ENCODE assay signal across 1 cellular context in the genomic region with DNA sequence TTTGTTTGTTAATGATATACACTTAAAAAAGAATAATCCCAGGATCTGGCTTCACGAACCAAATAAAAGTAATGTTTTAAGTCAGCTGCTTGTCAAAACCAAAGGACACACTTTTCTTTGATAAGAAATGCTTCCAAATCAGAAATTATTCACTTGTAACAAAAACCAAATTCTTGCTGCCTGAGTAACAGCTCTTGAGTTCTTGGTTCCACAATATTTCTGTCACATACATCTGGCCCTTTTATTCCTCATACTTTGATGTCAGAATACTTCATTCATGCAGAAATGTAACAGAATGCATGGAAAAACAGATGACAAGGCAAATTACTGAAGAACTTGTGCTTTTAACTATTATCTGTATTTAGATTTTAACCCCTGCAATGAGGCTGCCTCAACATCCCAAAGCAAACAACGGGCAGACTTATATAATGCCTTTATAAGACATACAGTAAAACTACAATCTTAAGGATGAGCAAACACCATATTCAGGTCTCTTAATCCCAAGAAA.
TF ChIP-seq lines count a peak whose summit lies in the region.

No MANE protein-coding gene starts in this region.

TF ChIP-seq in H1, 55 proteins besides CTCF, POLR2A, EP300 and RAD21:
- TF ChIP-seq CHD2 (IDR thresholded peaks at IDR 0.05; ENCODE audit: low read length) (no peak), MAX (IDR thresholded peaks at IDR 0.05) (no peak), ASH2L (IDR thresholded peaks at IDR 0.05; ENCODE audit: low read length) (no peak), EGR1 (IDR thresholded peaks at IDR 0.05; ENCODE audit: borderline replicate concordance, low read depth, low read length) (no peak), SIN3A (conservative IDR thresholded peaks at IDR 0.05 in 1 of 2, IDR thresholded peaks at IDR 0.05 in 1 of 2; ENCODE audit: low read depth in 1 of 2, low read length in 2 of 2) (no peak), BRCA1 (IDR thresholded peaks at IDR 0.05; ENCODE audit: low read depth, low read length) (no peak), SUZ12 (IDR thresholded peaks at IDR 0.05; ENCODE audit: low read length) (no peak), KDM1A (IDR thresholded peaks at IDR 0.05; ENCODE audit: borderline replicate concordance, low read length) (no peak), TBP (IDR thresholded peaks at IDR 0.05; ENCODE audit: low read depth, low read length) (no peak), ATF3 (IDR thresholded peaks at IDR 0.05; ENCODE audit: insufficient read depth, low read depth, low read length) (no peak)
